Comparison of ENCODE assay signal across 10 cellular contexts in the genomic region with DNA sequence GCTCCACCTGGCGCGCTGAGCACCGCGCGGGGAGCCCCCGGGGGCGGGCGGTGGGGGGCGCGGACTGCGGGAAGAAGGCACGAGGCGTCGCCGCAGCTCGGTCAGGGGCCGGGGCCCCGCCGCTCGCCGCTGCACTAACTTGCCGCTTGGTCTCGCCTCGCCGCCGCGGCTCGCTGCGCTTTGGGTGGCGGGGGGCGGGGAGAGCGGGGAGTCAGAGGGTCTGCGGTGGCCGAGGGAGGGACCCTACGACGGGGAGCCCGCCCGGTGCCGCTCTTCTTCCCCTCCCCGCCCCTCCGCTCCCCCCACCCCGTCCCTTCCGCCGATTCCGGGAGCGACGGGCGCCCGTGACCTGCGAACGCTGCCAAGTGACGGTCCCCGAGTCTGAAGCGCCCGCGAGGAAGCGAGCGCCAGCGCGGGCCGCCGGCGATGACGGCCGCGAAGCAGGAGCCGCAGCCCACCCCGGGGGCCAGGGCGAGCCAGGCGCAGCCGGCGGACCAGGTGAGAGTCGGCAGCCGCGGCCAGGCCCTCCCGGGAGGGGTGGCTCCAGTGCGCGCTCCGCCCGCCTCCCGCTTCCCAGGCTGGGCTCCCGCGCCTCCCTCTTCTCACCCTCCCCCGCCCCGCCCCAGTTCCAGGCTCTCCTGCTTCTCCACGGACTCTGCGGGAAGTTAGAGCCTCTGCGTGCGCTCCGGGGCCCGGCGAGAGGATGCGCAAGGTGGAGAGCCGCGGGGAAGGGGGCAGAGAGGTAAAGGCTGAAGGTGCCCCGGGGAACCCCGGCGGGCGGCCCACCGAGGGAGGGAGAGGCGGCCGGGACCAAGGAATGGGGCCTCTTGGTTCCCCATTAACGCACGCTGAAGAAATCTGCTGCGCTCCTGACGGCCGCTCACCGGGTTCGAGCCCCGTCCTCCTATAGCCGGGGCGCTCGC.
DNase-seq lines count a peak whose midpoint lies in the region; ATAC-seq and TF ChIP-seq lines count a peak whose summit lies in the region.
"Had no signal": no experiment of that assay in that cellular context is flagged by ENCODE, and none has a peak within 500 bp of the region (broad histone marks: within the 10 kb centered on the region; RNA-seq: fewer than 3 reads in every experiment).

No MANE protein-coding gene starts in this region.

- ATAC-seq in omental fat pad (ENCODE audit: low FRiP score): peak; percentile 61
- no peak for ATAC-seq in HG03139 (IDR thresholded peaks at IDR 0.05; ENCODE audit: unreplicated experiment)

- intact Hi-C loops in head of caudate nucleus (cut with DNase I): no loop called here

- DNase-seq in DMS53 (lab: John Stamatoyannopoulos, UW) (peak; percentile 95), NCI-H2107 treated with DMSO at 0.1 percent for 48 hours (lab: John Stamatoyannopoulos, UW; ENCODE audit: unreplicated experiment) (peak; percentile 24), head of caudate nucleus (peak in 37 of 42 donors; percentile 6 to 66 (median 39)), omental fat pad (ENCODE audit: low spot score) (no peak), HK-2 (ENCODE audit: unreplicated experiment) (no peak), NCI-H2171 (lab: John Stamatoyannopoulos, UW) (no peak), kidney tubule cell (ENCODE audit: low spot score) (no peak)
- DNase-seq: effector CD8-positive, alpha-beta T cell; naive B cell had no signal

- no peak for TF ChIP-seq CTCF in omental fat pad (IDR thresholded peaks at IDR 0.05)

Comparison
In these comparisons a context has a peak if more than half of its experiments do, and no peak if none do; other contexts are left out.
1. DNase-seq: peak in DMS53 (single experiment), NCI-H2107 treated with DMSO at 0.1 percent for 48 hours (single experiment) and head of caudate nucleus (37 of 42); none in omental fat pad (single experiment), HK-2 (single experiment), NCI-H2171 (single experiment) and kidney tubule cell (single experiment).